In genomic region chr11:71563401-71563800, GRCh38 we compare ENCODE assay signal across 9 cellular contexts. TPM values are rescaled to one million over a fixed set of nuclear protein-coding genes. Genes with fewer than 3 reads are reported as not detected.
DNase-seq lines count a peak whose midpoint lies in the region; ATAC-seq and TF ChIP-seq lines count a peak whose summit lies in the region.
"Had no signal": no experiment of that assay in that cellular context is flagged by ENCODE, and none has a peak within 500 bp of the region (broad histone marks: within the 10 kb centered on the region; RNA-seq: fewer than 3 reads in every experiment).

No MANE protein-coding gene starts in this region.

- H3K36me3 Mint-ChIP-seq in immature natural killer cell: no peaks in the 10 kb centered on the region

- H3K27ac Mint-ChIP-seq in immature natural killer cell: no peak overlapping the region

- ATAC-seq in HG03457 (IDR thresholded peaks at IDR 0.05; ENCODE audit: unreplicated experiment): no peak

- H3K27ac ChIP-seq in epithelial cell of prostate: no peak overlapping the region

- no peak overlapping the region for H3K4me3 Mint-ChIP-seq in immature natural killer cell

- peak; percentile 32 for DNase-seq in AG09309 (ENCODE audit: low read depth)
- DNase-seq in OCI-M1 (lab: John Stamatoyannopoulos, UW): peak; percentile 95
- peak; percentile 10 for DNase-seq in epithelial cell of prostate (ENCODE audit: low read depth, low spot score)
- DNase-seq in pulmonary artery endothelial cell (ENCODE audit: low read depth, low spot score): peak; percentile 11
- DNase-seq in immature natural killer cell: no peak
- no peak for DNase-seq in activated CD4-positive, alpha-beta T cell treated with anti-CD3 and anti-CD28 coated beads, Interleukin-2, amount 50 U/mL, for 1 hour

- H3K9me3 Mint-ChIP-seq in immature natural killer cell: no peaks in the 10 kb centered on the region

- peak; percentile 50 for TF ChIP-seq CTCF in AG09309 (IDR thresholded peaks at IDR 0.05; ENCODE audit: control insufficient read depth, insufficient read depth, low read depth, low read length, missing control alignments)
- peak; percentile 67 for TF ChIP-seq CTCF in GM12875 (IDR thresholded peaks at IDR 0.05; ENCODE audit: borderline replicate concordance, insufficient read depth, low read depth, low read length)

- H3K4me1 Mint-ChIP-seq in immature natural killer cell: no peaks in the 10 kb centered on the region

- no peak overlapping the region for H3K4me3 ChIP-seq in AG09309 (ENCODE audit: control insufficient read depth, low read depth, low read length)
- H3K4me3 ChIP-seq in GM12875 (ENCODE audit: low read depth, low read length): no peak overlapping the region

- H3K27me3 Mint-ChIP-seq in immature natural killer cell (ENCODE audit: low read depth in 3 of 3): peaks cover 3 to 11% (median 6%) of the 10 kb centered on the region in 3 donors

RNA-seq across cellular contexts. Expression of gene KRTAP5-10, which starts 2.0 kb away (rescaled TPM):
- total RNA-seq in pulmonary artery endothelial cell: not detected in 2 replicates
- not detected for polyA plus RNA-seq in immature natural killer cell

RNA-seq across cellular contexts. Expression of gene KRTAP5-9, which starts 15.2 kb away (rescaled TPM):
- not detected in 2 replicates for total RNA-seq in pulmonary artery endothelial cell
- polyA plus RNA-seq in immature natural killer cell: not detected

RNA-seq across cellular contexts. Expression of gene KRTAP5-11, which starts 19.3 kb away (rescaled TPM):
- total RNA-seq in pulmonary artery endothelial cell: not detected in 2 replicates
- polyA plus RNA-seq in immature natural killer cell: not detected
- polyA plus RNA-seq: thymus had no signal

RNA-seq across cellular contexts. Expression of gene KRTAP5-8, which starts 25.6 kb away (rescaled TPM):
- total RNA-seq in pulmonary artery endothelial cell: not detected in 2 replicates
- polyA plus RNA-seq in immature natural killer cell: not detected

RNA-seq across cellular contexts. Expression of gene KRTAP5-7, which starts 36.3 kb away (rescaled TPM):
- not detected in 2 replicates for total RNA-seq in pulmonary artery endothelial cell
- not detected for polyA plus RNA-seq in immature natural killer cell

Comparison
In these comparisons a context has a peak if more than half of its experiments do, and no peak if none do; other contexts are left out.
1. DNase-seq: peak in AG09309 (single experiment), OCI-M1 (single experiment), epithelial cell of prostate (single experiment) and pulmonary artery endothelial cell (single experiment); none in immature natural killer cell (0 of 3) and activated CD4-positive, alpha-beta T cell treated with anti-CD3 and anti-CD28 coated beads, Interleukin-2, amount 50 U/mL, for 1 hour (single experiment).